In the genomic region with DNA sequence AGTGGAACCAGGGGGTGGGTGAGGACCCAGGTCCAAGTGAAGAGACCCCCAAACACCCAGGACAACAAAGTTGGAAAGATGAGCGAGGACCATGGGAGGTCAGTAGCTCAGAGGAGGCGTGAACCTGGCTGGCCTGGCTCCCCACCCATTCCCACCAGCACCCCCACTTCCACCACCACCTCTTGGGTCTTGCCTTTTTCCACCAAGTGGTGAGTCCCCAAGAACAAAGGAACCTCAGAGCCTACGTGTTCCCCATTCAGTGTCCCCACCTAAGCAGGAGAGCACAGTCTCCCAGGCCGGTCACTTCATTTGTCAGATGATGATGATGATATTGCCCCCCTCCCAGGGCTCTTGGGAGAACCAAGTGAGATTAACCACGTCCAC, we compare ENCODE assay signal across 1 cellular context.
TF ChIP-seq lines count a peak whose summit lies in the region.

No MANE protein-coding gene starts in this region.

TF ChIP-seq in K562, 482 proteins besides CTCF, POLR2A, EP300 and RAD21:
- TF ChIP-seq ZNF197 (CRISPR knock-in tag; IDR thresholded peaks at IDR 0.05; ENCODE audit: low read depth), result 0 out of 2 replicates have a peak, but pooled peaks have one; percentile 6
- TF ChIP-seq, protein P1, sequence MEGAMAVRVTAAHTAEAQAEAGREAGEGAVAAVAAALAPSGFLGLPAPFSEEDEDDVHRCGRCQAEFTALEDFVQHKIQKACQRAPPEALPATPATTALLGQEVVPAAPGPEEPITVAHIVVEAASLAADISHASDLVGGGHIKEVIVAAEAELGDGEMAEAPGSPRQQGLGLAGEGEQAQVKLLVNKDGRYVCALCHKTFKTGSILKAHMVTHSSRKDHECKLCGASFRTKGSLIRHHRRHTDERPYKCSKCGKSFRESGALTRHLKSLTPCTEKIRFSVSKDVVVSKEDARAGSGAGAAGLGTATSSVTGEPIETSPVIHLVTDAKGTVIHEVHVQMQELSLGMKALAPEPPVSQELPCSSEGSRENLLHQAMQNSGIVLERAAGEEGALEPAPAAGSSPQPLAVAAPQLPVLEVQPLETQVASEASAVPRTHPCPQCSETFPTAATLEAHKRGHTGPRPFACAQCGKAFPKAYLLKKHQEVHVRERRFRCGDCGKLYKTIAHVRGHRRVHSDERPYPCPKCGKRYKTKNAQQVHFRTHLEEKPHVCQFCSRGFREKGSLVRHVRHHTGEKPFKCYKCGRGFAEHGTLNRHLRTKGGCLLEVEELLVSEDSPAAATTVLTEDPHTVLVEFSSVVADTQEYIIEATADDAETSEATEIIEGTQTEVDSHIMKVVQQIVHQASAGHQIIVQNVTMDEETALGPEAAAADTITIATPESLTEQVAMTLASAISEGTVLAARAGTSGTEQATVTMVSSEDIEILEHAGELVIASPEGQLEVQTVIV (CRISPR knock-in tag; IDR thresholded peaks at IDR 0.05; ENCODE audit: borderline replicate concordance), result 0 out of 2 replicates have a peak, but pooled peaks have one; percentile 56
- TF ChIP-seq, protein P2, sequence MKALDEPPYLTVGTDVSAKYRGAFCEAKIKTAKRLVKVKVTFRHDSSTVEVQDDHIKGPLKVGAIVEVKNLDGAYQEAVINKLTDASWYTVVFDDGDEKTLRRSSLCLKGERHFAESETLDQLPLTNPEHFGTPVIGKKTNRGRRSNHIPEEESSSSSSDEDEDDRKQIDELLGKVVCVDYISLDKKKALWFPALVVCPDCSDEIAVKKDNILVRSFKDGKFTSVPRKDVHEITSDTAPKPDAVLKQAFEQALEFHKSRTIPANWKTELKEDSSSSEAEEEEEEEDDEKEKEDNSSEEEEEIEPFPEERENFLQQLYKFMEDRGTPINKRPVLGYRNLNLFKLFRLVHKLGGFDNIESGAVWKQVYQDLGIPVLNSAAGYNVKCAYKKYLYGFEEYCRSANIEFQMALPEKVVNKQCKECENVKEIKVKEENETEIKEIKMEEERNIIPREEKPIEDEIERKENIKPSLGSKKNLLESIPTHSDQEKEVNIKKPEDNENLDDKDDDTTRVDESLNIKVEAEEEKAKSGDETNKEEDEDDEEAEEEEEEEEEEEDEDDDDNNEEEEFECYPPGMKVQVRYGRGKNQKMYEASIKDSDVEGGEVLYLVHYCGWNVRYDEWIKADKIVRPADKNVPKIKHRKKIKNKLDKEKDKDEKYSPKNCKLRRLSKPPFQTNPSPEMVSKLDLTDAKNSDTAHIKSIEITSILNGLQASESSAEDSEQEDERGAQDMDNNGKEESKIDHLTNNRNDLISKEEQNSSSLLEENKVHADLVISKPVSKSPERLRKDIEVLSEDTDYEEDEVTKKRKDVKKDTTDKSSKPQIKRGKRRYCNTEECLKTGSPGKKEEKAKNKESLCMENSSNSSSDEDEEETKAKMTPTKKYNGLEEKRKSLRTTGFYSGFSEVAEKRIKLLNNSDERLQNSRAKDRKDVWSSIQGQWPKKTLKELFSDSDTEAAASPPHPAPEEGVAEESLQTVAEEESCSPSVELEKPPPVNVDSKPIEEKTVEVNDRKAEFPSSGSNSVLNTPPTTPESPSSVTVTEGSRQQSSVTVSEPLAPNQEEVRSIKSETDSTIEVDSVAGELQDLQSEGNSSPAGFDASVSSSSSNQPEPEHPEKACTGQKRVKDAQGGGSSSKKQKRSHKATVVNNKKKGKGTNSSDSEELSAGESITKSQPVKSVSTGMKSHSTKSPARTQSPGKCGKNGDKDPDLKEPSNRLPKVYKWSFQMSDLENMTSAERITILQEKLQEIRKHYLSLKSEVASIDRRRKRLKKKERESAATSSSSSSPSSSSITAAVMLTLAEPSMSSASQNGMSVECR (CRISPR knock-in tag; IDR thresholded peaks at IDR 0.05), result 0 out of 2 replicates have a peak, but pooled peaks have one; percentile 21
- TF ChIP-seq ZNF778 (CRISPR knock-in tag; IDR thresholded peaks at IDR 0.05), result no peak
- peak; percentile 71 for TF ChIP-seq ZNF175 (CRISPR knock-in tag; IDR thresholded peaks at IDR 0.05; ENCODE audit: low read depth)
- TF ChIP-seq SNRNP70 (optimal IDR thresholded peaks at IDR 0.05; ENCODE audit: low read depth, low read length), result peak; percentile 2
- TF ChIP-seq, protein P3, sequence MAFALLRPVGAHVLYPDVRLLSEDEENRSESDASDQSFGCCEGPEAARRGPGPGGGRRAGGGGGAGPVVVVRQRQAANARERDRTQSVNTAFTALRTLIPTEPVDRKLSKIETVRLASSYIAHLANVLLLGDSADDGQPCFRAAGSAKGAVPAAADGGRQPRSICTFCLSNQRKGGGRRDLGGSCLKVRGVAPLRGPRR (CRISPR knock-in tag; IDR thresholded peaks at IDR 0.05), result peak; percentile 68; the same call in 1 of the 2 replicates
- no peak for TF ChIP-seq GATA2 (CRISPR knock-in tag; IDR thresholded peaks at IDR 0.05)
- TF ChIP-seq, protein P4, sequence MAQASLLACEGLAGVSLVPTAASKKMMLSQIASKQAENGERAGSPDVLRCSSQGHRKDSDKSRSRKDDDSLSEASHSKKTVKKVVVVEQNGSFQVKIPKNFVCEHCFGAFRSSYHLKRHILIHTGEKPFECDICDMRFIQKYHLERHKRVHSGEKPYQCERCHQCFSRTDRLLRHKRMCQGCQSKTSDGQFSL (CRISPR knock-in tag; IDR thresholded peaks at IDR 0.05), result peak; percentile 94
- TF ChIP-seq, protein P4 (tag; IDR thresholded peaks at IDR 0.05), result no peak; a peak in 1 of 4 replicates
- TF ChIP-seq ZNF584 (CRISPR knock-in tag; IDR thresholded peaks at IDR 0.05; ENCODE audit: low read depth), result 0 out of 2 replicates have a peak, but pooled peaks have one; percentile 6
- 0 out of 2 replicates have a peak, but pooled peaks have one; percentile 4 for TF ChIP-seq TAF7 (tag; IDR thresholded peaks at IDR 0.05)
- no peak for TF ChIP-seq KLF16 (IDR thresholded peaks at IDR 0.05)
- 0 out of 4 replicates have a peak, but pooled peaks of 1 of the 2 experiments have one; percentile 58 for TF ChIP-seq FOXA3 (CRISPR knock-in tag; conservative IDR thresholded peaks at IDR 0.05 in 1 of 2, IDR thresholded peaks at IDR 0.05 in 1 of 2)
- no peak for TF ChIP-seq ELF2 (CRISPR knock-in tag; IDR thresholded peaks at IDR 0.05)
- TF ChIP-seq, protein P5, sequence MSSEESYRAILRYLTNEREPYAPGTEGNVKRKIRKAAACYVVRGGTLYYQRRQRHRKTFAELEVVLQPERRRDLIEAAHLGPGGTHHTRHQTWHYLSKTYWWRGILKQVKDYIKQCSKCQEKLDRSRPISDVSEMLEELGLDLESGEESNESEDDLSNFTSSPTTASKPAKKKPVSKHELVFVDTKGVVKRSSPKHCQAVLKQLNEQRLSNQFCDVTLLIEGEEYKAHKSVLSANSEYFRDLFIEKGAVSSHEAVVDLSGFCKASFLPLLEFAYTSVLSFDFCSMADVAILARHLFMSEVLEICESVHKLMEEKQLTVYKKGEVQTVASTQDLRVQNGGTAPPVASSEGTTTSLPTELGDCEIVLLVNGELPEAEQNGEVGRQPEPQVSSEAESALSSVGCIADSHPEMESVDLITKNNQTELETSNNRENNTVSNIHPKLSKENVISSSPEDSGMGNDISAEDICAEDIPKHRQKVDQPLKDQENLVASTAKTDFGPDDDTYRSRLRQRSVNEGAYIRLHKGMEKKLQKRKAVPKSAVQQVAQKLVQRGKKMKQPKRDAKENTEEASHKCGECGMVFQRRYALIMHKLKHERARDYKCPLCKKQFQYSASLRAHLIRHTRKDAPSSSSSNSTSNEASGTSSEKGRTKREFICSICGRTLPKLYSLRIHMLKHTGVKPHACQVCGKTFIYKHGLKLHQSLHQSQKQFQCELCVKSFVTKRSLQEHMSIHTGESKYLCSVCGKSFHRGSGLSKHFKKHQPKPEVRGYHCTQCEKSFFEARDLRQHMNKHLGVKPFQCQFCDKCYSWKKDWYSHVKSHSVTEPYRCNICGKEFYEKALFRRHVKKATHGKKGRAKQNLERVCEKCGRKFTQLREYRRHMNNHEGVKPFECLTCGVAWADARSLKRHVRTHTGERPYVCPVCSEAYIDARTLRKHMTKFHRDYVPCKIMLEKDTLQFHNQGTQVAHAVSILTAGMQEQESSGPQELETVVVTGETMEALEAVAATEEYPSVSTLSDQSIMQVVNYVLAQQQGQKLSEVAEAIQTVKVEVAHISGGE (CRISPR knock-in tag; IDR thresholded peaks at IDR 0.05), result 0 out of 6 replicates have a peak, but pooled peaks of 1 of the 3 experiments have one; percentile 5
- peak; percentile 9; the same call in 1 of the 2 replicates for TF ChIP-seq ZNF766 (CRISPR knock-in tag; conservative IDR thresholded peaks at IDR 0.05)
TF ChIP-seq in K562: peak in this region for 12.
